10 cellular contexts compared by ENCODE assay signal in the genomic region with DNA sequence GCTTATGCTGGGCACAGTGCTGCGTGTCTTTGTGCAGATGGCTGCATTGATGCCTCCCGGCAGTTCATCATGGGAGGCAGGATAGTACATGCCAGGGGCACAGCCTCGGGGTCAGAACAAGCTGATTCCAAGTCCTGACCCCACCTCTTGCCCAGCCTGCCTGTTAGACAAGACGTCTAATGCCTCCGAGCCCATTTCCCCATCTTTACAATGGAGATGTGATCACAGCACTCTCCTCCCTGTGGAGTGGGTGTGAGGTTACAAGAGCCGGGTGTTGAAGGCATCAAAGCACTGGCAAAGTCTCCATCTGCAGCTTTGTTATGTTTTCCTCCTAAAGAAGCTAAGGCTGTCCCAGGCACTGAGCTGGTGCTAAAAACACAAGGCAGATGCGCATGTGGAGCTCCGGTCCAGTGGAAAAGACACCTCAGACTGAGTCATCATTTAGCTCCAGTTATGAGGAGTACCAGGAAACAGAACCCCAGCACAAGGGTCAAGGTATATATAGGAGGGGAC.
DNase-seq lines count a peak whose midpoint lies in the region; ATAC-seq and TF ChIP-seq lines count a peak whose summit lies in the region.
"Had no signal": no experiment of that assay in that cellular context is flagged by ENCODE, and none has a peak within 500 bp of the region (broad histone marks: within the 10 kb centered on the region; RNA-seq: fewer than 3 reads in every experiment).

No MANE protein-coding gene starts in this region.

- no TSS peak for BruUV-seq in Panc1 (replicated peaks; lab: Mats Ljungman, UMichigan)

- H3K4me3 ChIP-seq in GM23248: no peak overlapping the region
- no peak overlapping the region for H3K4me3 ChIP-seq in Panc1 (ENCODE audit: low read depth in 2 of 2, low read length in 2 of 2)

- CTCF ChIA-PET in Panc1 (lab: Charles Lee): no interaction called here

- H3K9me2 ChIP-seq in GM23248 (ENCODE audit: insufficient read depth): no peaks in the 10 kb centered on the region

- POLR2A ChIA-PET in Panc1 (lab: Charles Lee): interaction anchor here (0.6 kb wide), 1 partner anchor 294 kb away, joined by 5 read pairs; no protein-coding TSS in a partner anchor

- peaks cover 12% of the 10 kb centered on the region for H3K4me1 ChIP-seq in GM23248 (ENCODE audit: insufficient read depth)
- 0 out of 2 replicates have a peak, but pooled peaks cover 3% of the 10 kb centered on the region for H3K4me1 ChIP-seq in Panc1 (ENCODE audit: control insufficient read depth, insufficient read depth, low read length)

- no peak overlapping the region for H3K4me2 ChIP-seq in GM23248 (ENCODE audit: unreplicated experiment)

- TF ChIP-seq CTCF in Panc1 (IDR thresholded peaks at IDR 0.05): no peak

- ATAC-seq in Panc1: peak; percentile 61
- ATAC-seq in GM18498 (IDR thresholded peaks at IDR 0.05; ENCODE audit: unreplicated experiment): no peak
- no peak for ATAC-seq in HG02678 (IDR thresholded peaks at IDR 0.05; ENCODE audit: unreplicated experiment)

- H2AFZ ChIP-seq in GM23248: no peak overlapping the region

- H3K9ac ChIP-seq in GM23248: peak overlapping the region; percentile 46

- H3K36me3 ChIP-seq in GM23248 (ENCODE audit: low read depth) (no peaks in the 10 kb centered on the region), Panc1 (ENCODE audit: control insufficient read depth, insufficient read depth, low read length) (no peaks in the 10 kb centered on the region)

- peaks cover 5% of the 10 kb centered on the region; the same call in 1 of the 2 replicates for H3F3A ChIP-seq in GM23248 (ENCODE audit: insufficient read depth)

- H3K27me3 ChIP-seq in GM23248 (replicated peaks; ENCODE audit: insufficient read depth): no peaks in the 10 kb centered on the region
- H3K27me3 ChIP-seq in Panc1 (ENCODE audit: control insufficient read depth, insufficient read depth, low read length): no peaks in the 10 kb centered on the region

- intact Hi-C loops in Panc1 (cut with micrococcal nuclease; ENCODE audit: unreplicated experiment): no loop called here

- WGBS in GM23248 (ENCODE audit: low coverage in 1 of 2, low lambda C conversion rate in 2 of 2, missing lambda C conversion rate in 2 of 2), 2 experiments: 23 to 34% methylated on average over 8 of the region's 8 CpGs

- peak overlapping the region; percentile 40 for H3K27ac ChIP-seq in GM23248
- no peak overlapping the region for H3K27ac ChIP-seq in Panc1 (ENCODE audit: low read length)

- in situ Hi-C loops in GM23248 (cut with MboI): no loop called here
- in situ Hi-C loops in Panc1 (cut with HindIII; ENCODE audit: low pct_unique_long_range_greater_than_20kb, low sequenced_read_pairs): no loop called here

- no peaks in the 10 kb centered on the region for H3K9me3 ChIP-seq in GM23248 (ENCODE audit: low read depth)
- H3K9me3 ChIP-seq in Panc1 (ENCODE audit: control insufficient read depth, insufficient read depth, low read depth, low read length): no peaks in the 10 kb centered on the region

- no peaks in the 10 kb centered on the region for H4K20me1 ChIP-seq in GM23248 (ENCODE audit: insufficient read depth)

- DNase-seq in GM23248: peak; percentile 93
- no peak for DNase-seq in Panc1 (ENCODE audit: low read depth, low spot score)
- peak; percentile 70 for DNase-seq in fibroblast of peridontal ligament (ENCODE audit: extremely low read depth)
- peak; percentile 65 for DNase-seq in renal cortical epithelial cell (ENCODE audit: low read depth)
- DNase-seq in NCI-H82 (lab: John Stamatoyannopoulos, UW): no peak
- DNase-seq in SK-N-DZ (ENCODE audit: low spot score): no peak
- DNase-seq: activated naive CD4-positive, alpha-beta T cell treated with Interleukin-2 at 50 U/mL for 16 hours; stimulated activated CD4-positive, alpha-beta T cell treated with anti-CD3 and anti-CD28 coated beads, Interleukin-4, amount 100 ng/mL, for 24 hours had no signal

- H3K79me2 ChIP-seq in GM23248 (ENCODE audit: insufficient read depth): no peaks in the 10 kb centered on the region

Comparison
In these comparisons a context has a peak if more than half of its experiments do, and no peak if none do; other contexts are left out.
1. DNase-seq: peak in GM23248 (single experiment), fibroblast of peridontal ligament (single experiment) and renal cortical epithelial cell (single experiment); none in Panc1 (single experiment), NCI-H82 (single experiment) and SK-N-DZ (single experiment).